In the genomic region with DNA sequence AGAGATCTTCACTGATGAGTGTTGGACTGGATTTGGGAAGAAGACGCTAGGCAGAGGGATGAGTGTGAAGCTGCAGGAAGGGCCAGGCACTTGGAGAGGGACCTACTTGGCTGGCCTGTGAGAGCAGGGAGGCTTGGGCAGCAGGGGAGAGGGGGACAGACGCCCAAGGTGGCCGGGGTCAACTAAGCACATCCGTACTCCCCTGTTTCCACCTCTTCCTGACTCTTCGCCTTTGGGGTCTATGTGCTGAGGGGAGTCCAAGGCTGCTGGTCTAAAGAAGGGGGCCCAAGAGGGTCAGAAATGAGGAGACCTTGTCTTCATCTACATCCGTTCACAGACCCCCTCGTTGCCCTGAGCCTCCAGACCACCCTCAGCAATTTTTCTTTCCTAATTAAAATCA, we compare ENCODE assay signal across 25 cellular contexts.
"Had no signal": no experiment of that assay in that cellular context is flagged by ENCODE, and none has a peak within 500 bp of the region (broad histone marks: within the 10 kb centered on the region; RNA-seq: fewer than 3 reads in every experiment).

No MANE protein-coding gene starts in this region.

- H3K4me1 ChIP-seq: esophagus squamous epithelium, lower lobe of right lung, parathyroid adenoma, testis, upper lobe of left lung had no signal

- H3K36me3 ChIP-seq: esophagus squamous epithelium, lower lobe of right lung, neutrophil, tibial artery, upper lobe of left lung had no signal

- H3K4me3 ChIP-seq: coronary artery, esophagus squamous epithelium, lower lobe of right lung, smooth muscle cell, testis, tibial artery, upper lobe of left lung had no signal

- H3K27me3 ChIP-seq: testis, tibial artery, upper lobe of left lung had no signal

- DNase-seq: dermis blood vessel endothelial cell; effector memory CD8-positive, alpha-beta T cell; erythroblast; esophagus squamous epithelium; hypothalamus; immature natural killer cell; islet precursor cell; kidney glomerular epithelial cell; left ventricle myocardium superior; lower lobe of right lung; naive thymus-derived CD8-positive, alpha-beta T cell; nephron progenitor cell; stimulated activated CD4-positive, alpha-beta T cell treated with anti-CD3 and anti-CD28 coated beads, Interleukin-12 subunit alpha, Interleukin-12 subunit beta, amount 100 ng/mL, for 4 hours; stimulated activated CD4-positive, alpha-beta T cell treated with anti-CD3 and anti-CD28 coated beads, Interleukin-1b, Interleukin-23, amount 100 ng/mL, for 48 hours; stimulated activated CD4-positive, alpha-beta T cell treated with anti-CD3 and anti-CD28 coated beads, Interleukin-4, amount 100 ng/mL, for 1 hour; stimulated activated CD8-positive, alpha-beta memory T cell treated with anti-CD3 and anti-CD28 coated beads, Interleukin-4, amount 100 ng/mL, for 48 hours; stimulated activated naive CD4-positive, alpha-beta T cell; stimulated activated naive CD8-positive, alpha-beta T cell treated with anti-CD3 and anti-CD28 coated beads, Interleukin-15, amount 100 ng/mL, for 72 hours; testis; tibial artery; upper lobe of left lung had no signal

- H3K9me3 ChIP-seq: esophagus squamous epithelium, lower lobe of right lung, neutrophil, testis, tibial artery, upper lobe of left lung had no signal

- H3K27ac ChIP-seq: coronary artery, esophagus squamous epithelium, lower lobe of right lung, neutrophil, parathyroid adenoma, testis, tibial artery, upper lobe of left lung had no signal
